1 cellular context compared by ENCODE assay signal in genomic region chr15:89820651-89821611, GRCh38.
TF ChIP-seq lines count a peak whose summit lies in the region.

No MANE protein-coding gene starts in this region.

TF ChIP-seq in SK-N-SH, 30 proteins besides CTCF, POLR2A, EP300 and RAD21 (continued from another document):
- TF ChIP-seq ZBTB33 (IDR thresholded peaks at IDR 0.05; ENCODE audit: borderline replicate concordance, low read depth) (no peak), CHD2 (IDR thresholded peaks at IDR 0.05; ENCODE audit: low read length, partially characterized antibody) (no peak), ELF1 (IDR thresholded peaks at IDR 0.05) (no peak), POLR2AphosphoS5 (IDR thresholded peaks at IDR 0.05; ENCODE audit: low read depth, low read length) (no peak), USF2 (IDR thresholded peaks at IDR 0.05; ENCODE audit: borderline replicate concordance, low read depth, low read length) (no peak), RXRA (IDR thresholded peaks at IDR 0.05; ENCODE audit: borderline replicate concordance, low read depth) (no peak)
